8 cellular contexts compared by ENCODE assay signal in genomic region chr1:1891349-1892078, GRCh38. TPM values are rescaled to one million over a fixed set of nuclear protein-coding genes. Genes with fewer than 3 reads are reported as not detected.
DNase-seq lines count a peak whose midpoint lies in the region; ATAC-seq and TF ChIP-seq lines count a peak whose summit lies in the region.

No MANE protein-coding gene starts in this region.

- 0% methylated on average over 7 of the region's 59 CpGs for WGBS in suprapubic skin

- peak overlapping the region; percentile 66 for H3K27ac Mint-ChIP-seq in activated T-helper 2 cell treated with anti-CD3 and anti-CD28 coated beads, Interferon-gamma antibody, Interleukin-2, Interleukin-4, amounts not matched to agents 10 μg/mL and 5 μg/mL and 100 μg/mL, durations not matched to agents 14 hours and 24 hours and 36 hours

- TF ChIP-seq CTCF in fibroblast of villous mesenchyme (IDR thresholded peaks at IDR 0.05; ENCODE audit: insufficient read depth, low read depth, low read length) (no peak), suprapubic skin (IDR thresholded peaks at IDR 0.05) (no peak)

- H2AFZ ChIP-seq in neuron (ENCODE audit: low read depth, low read length) = peak overlapping the region; percentile 1

- peaks cover 19% of the 10 kb centered on the region for H3K36me3 Mint-ChIP-seq in activated T-helper 2 cell treated with anti-CD3 and anti-CD28 coated beads, Interferon-gamma antibody, Interleukin-2, Interleukin-4, amounts not matched to agents 10 μg/mL and 5 μg/mL and 100 μg/mL, durations not matched to agents 14 hours and 24 hours and 36 hours (ENCODE audit: low read depth)

- peaks cover 2% of the 10 kb centered on the region for H3K9me3 ChIP-seq in neuron (ENCODE audit: low read length)
- no peaks in the 10 kb centered on the region for H3K9me3 ChIP-seq in suprapubic skin

- no peaks in the 10 kb centered on the region for H3K27me3 Mint-ChIP-seq in activated T-helper 2 cell treated with anti-CD3 and anti-CD28 coated beads, Interferon-gamma antibody, Interleukin-2, Interleukin-4, amounts not matched to agents 10 μg/mL and 5 μg/mL and 100 μg/mL, durations not matched to agents 14 hours and 24 hours and 36 hours (ENCODE audit: low read depth)

- intact Hi-C loops in activated T-helper 2 cell treated with anti-CD3 and anti-CD28 coated beads, Interferon-gamma antibody, Interleukin-2, Interleukin-4, amounts not matched to agents 10 μg/mL and 5 μg/mL and 100 μg/mL, durations not matched to agents 14 hours and 24 hours and 36 hours (cut with micrococcal nuclease) = loop anchor here (5.0 kb wide), 1 partner anchor 109 kb away; no protein-coding TSS in a partner anchor

- peaks cover 34% of the 10 kb centered on the region for H3K4me1 Mint-ChIP-seq in activated T-helper 2 cell treated with anti-CD3 and anti-CD28 coated beads, Interferon-gamma antibody, Interleukin-2, Interleukin-4, amounts not matched to agents 10 μg/mL and 5 μg/mL and 100 μg/mL, durations not matched to agents 14 hours and 24 hours and 36 hours (ENCODE audit: low read depth)

- peak overlapping the region; percentile 98 for H3K27ac ChIP-seq in suprapubic skin

- H3K4me1 ChIP-seq in neuron (ENCODE audit: insufficient read depth, low read length) (peaks cover 28% of the 10 kb centered on the region), suprapubic skin (peaks cover 74% of the 10 kb centered on the region)

- ATAC-seq in HG03354 (IDR thresholded peaks at IDR 0.05; ENCODE audit: poor library complexity, severe bottlenecking, unreplicated experiment) = peak; percentile 19

- H3K27me3 ChIP-seq in neuron (ENCODE audit: insufficient read depth, low read length) (no peaks in the 10 kb centered on the region), suprapubic skin (no peaks in the 10 kb centered on the region)

- TF ChIP-seq EP300 in suprapubic skin (IDR thresholded peaks at IDR 0.05) = no peak

- H3K4me3 Mint-ChIP-seq in activated T-helper 2 cell treated with anti-CD3 and anti-CD28 coated beads, Interferon-gamma antibody, Interleukin-2, Interleukin-4, amounts not matched to agents 10 μg/mL and 5 μg/mL and 100 μg/mL, durations not matched to agents 14 hours and 24 hours and 36 hours (ENCODE audit: low read depth) = peak overlapping the region; percentile 78

- H3K9me3 Mint-ChIP-seq in activated T-helper 2 cell treated with anti-CD3 and anti-CD28 coated beads, Interferon-gamma antibody, Interleukin-2, Interleukin-4, amounts not matched to agents 10 μg/mL and 5 μg/mL and 100 μg/mL, durations not matched to agents 14 hours and 24 hours and 36 hours = no peaks in the 10 kb centered on the region

- DNase-seq in NCI-H1436 (lab: John Stamatoyannopoulos, UW) (peak; percentile 80), NCI-H1436 treated with DMSO at 0.1 percent for 48 hours (lab: John Stamatoyannopoulos, UW) (no peak), OCI-M1 (lab: John Stamatoyannopoulos, UW) (peak; percentile 70), fibroblast of villous mesenchyme (ENCODE audit: low read depth) (peak; percentile 66), suprapubic skin (ENCODE audit: low spot score in 2 of 2) (no peak)
- DNase-seq in activated T-helper 2 cell treated with anti-CD3 and anti-CD28 coated beads, Interferon-gamma antibody, Interleukin-2, Interleukin-4, amounts not matched to agents 10 μg/mL and 5 μg/mL and 100 μg/mL, durations not matched to agents 14 hours and 24 hours and 36 hours (ENCODE audit: low spot score) = peak; percentile 36

- H3K4me3 ChIP-seq in fibroblast of villous mesenchyme (ENCODE audit: low read depth, low read length) (peak overlapping the region; percentile 65), neuron (ENCODE audit: low read length) (peak overlapping the region; percentile 92), suprapubic skin (peak overlapping the region; percentile 90)

- TF ChIP-seq POLR2A in suprapubic skin (IDR thresholded peaks at IDR 0.05) = no peak

- H3K36me3 ChIP-seq in neuron (ENCODE audit: insufficient read depth, low read length) (peaks cover 5% of the 10 kb centered on the region), suprapubic skin (no peaks in the 10 kb centered on the region)

RNA-seq across cellular contexts. Expression of gene GNB1, which starts 0.6 kb away (rescaled TPM):
- 452 and 471 TPM in 2 replicates for total RNA-seq in activated T-helper 2 cell treated with anti-CD3 and anti-CD28 coated beads, Interferon-gamma antibody, Interleukin-2, Interleukin-4, amounts not matched to agents 10 μg/mL and 5 μg/mL and 100 μg/mL, durations not matched to agents 14 hours and 24 hours and 36 hours
- total RNA-seq in fibroblast of villous mesenchyme (107 and 124 TPM in 2 replicates), suprapubic skin (100 to 1,000 TPM; 121 to 159 (median 153) TPM)

RNA-seq across cellular contexts. Expression of gene CALML6, which starts 23.5 kb away (rescaled TPM):
- 0.18 and 0.32 TPM in 2 replicates for total RNA-seq in activated T-helper 2 cell treated with anti-CD3 and anti-CD28 coated beads, Interferon-gamma antibody, Interleukin-2, Interleukin-4, amounts not matched to agents 10 μg/mL and 5 μg/mL and 100 μg/mL, durations not matched to agents 14 hours and 24 hours and 36 hours
- total RNA-seq in fibroblast of villous mesenchyme = under 0.01 TPM in 2 replicates
- total RNA-seq in suprapubic skin = 1 to 10 TPM in 1 of 4 donors, under 1 TPM in 2, not detected in 1; 0.30 to 3.3 (median 0.81) TPM

RNA-seq across cellular contexts. Expression of gene TMEM52, which starts 27.6 kb away (rescaled TPM):
- total RNA-seq in activated T-helper 2 cell treated with anti-CD3 and anti-CD28 coated beads, Interferon-gamma antibody, Interleukin-2, Interleukin-4, amounts not matched to agents 10 μg/mL and 5 μg/mL and 100 μg/mL, durations not matched to agents 14 hours and 24 hours and 36 hours = 0.94 and 1.2 TPM in 2 replicates
- total RNA-seq in fibroblast of villous mesenchyme (0.32 and 0.43 TPM in 2 replicates), suprapubic skin (1 to 10 TPM; 2.2 to 6.0 (median 4.5) TPM)

Comparison
In these comparisons a context has a peak if more than half of its experiments do, and no peak if none do; other contexts are left out.
1. DNase-seq: peak in NCI-H1436 (single experiment), OCI-M1 (single experiment), activated T-helper 2 cell treated with anti-CD3 and anti-CD28 coated beads, Interferon-gamma antibody, Interleukin-2, Interleukin-4, amounts not matched to agents 10 μg/mL and 5 μg/mL and 100 μg/mL, durations not matched to agents 14 hours and 24 hours and 36 hours (single experiment) and fibroblast of villous mesenchyme (single experiment); none in NCI-H1436 treated with DMSO at 0.1 percent for 48 hours (single experiment) and suprapubic skin (0 of 2).
2. Peak in every context shown above with its lines, with median percentiles within 50 percentile points of each other: H3K4me3 ChIP-seq.